Comparison of ENCODE assay signal across 1 cellular context in genomic region chr6:157374889-157375443, GRCh38.
TF ChIP-seq lines count a peak whose summit lies in the region.

No MANE protein-coding gene starts in this region.

TF ChIP-seq in neural cell, 6 proteins besides CTCF, POLR2A, EP300 and RAD21 (continued from another document):
- no peak for TF ChIP-seq REST (IDR thresholded peaks at IDR 0.05; ENCODE audit: borderline replicate concordance)
TF ChIP-seq in neural cell: peak in this region for 0.
